Comparison of ENCODE assay signal across 8 cellular contexts in the genomic region with DNA sequence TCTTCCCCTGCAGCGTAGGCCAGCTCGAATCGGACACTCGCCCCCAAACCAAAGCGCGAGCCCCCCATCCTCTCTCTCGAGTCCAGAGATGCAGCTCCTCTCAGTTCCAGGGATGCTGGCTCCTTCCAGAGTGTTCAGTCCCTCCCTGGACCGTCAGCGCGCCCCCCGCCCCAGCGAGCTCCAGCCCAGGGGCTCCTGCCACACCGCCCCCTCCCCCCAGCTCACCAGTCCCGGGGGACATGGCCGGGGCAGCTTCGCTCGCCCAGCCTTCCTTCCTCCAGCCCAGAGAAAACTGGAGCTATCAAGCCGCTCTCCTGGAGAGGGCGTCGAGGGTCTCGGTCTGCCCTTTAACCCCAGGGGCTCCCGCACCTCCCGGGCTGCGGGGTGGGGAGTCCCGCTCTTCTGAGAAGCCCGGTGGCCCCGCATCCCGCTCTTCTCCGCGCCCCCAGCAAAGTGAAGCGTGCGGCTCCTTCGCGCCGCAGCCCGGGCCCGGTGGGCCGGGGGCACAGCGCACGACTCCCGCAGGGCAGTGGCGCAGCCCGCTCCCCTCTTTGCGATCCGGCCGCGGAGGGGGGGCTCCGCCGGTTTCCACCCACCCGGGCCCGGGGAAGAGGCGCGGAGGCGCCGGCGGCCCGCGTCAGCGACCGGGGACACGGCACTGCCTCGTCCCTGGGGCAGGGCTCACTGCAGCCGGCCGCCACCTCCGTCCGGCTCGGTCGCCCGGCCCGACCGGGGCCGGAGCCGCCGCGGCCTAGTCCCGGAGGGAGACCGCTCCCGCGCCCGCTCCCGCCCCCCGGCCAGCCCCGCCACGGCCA. TPM values are rescaled to one million over a fixed set of nuclear protein-coding genes. Genes with fewer than 3 reads are reported as not detected.
A peak's percentile ranks its signal among the peaks of the same experiment; 100 is the strongest.
DNase-seq lines count a peak whose midpoint lies in the region; ATAC-seq, FAIRE-seq and TF ChIP-seq lines count a peak whose summit lies in the region.

No MANE protein-coding gene starts in this region.

- H3K27ac Mint-ChIP-seq in IgD-negative memory B cell = peak overlapping the region in 2 of 3 donors; percentile 90
- H3K27ac Mint-ChIP-seq in activated CD4-positive, alpha-beta memory T cell treated with anti-CD3 and anti-CD28 coated beads, Interleukin-2, amount 10 ng/mL, durations not matched to agents 7 days and 5 days = peak overlapping the region; percentile 77

- H3K4me3 Mint-ChIP-seq in IgD-negative memory B cell = peak overlapping the region; percentile 92 to 98 (median 96)
- H3K4me3 Mint-ChIP-seq in activated CD4-positive, alpha-beta memory T cell treated with anti-CD3 and anti-CD28 coated beads, Interleukin-2, amount 10 ng/mL, durations not matched to agents 7 days and 5 days = peak overlapping the region; percentile 91

- H3K9me3 Mint-ChIP-seq in IgD-negative memory B cell = no peaks in the 10 kb centered on the region
- H3K9me3 Mint-ChIP-seq in activated CD4-positive, alpha-beta memory T cell treated with anti-CD3 and anti-CD28 coated beads, Interleukin-2, amount 10 ng/mL, durations not matched to agents 7 days and 5 days = no peaks in the 10 kb centered on the region

- no TSS peak for BruUV-seq in endothelial cell of umbilical vein (replicated peaks; lab: Mats Ljungman, UMichigan)

- peaks cover 2% of the 10 kb centered on the region for H3K27me3 Mint-ChIP-seq in IgD-negative memory B cell
- H3K27me3 Mint-ChIP-seq in activated CD4-positive, alpha-beta memory T cell treated with anti-CD3 and anti-CD28 coated beads, Interleukin-2, amount 10 ng/mL, durations not matched to agents 7 days and 5 days = peaks cover 31% of the 10 kb centered on the region

- H3K9me3 ChIP-seq in endothelial cell of umbilical vein (replicated peaks; ENCODE audit: control insufficient read depth, insufficient read depth, low read length) (no peaks in the 10 kb centered on the region), mucosa of stomach (ENCODE audit: control insufficient read depth, low read length) (no peaks in the 10 kb centered on the region), subcutaneous abdominal adipose tissue (ENCODE audit: control insufficient read depth in 5 of 5, low read length in 5 of 5) (no peaks in the 10 kb centered on the region)

- peak overlapping the region; percentile 56 for H3K4me2 ChIP-seq in endothelial cell of umbilical vein (ENCODE audit: insufficient read depth, low read length)

- H3K27ac ChIP-seq in endothelial cell of umbilical vein (ENCODE audit: insufficient read depth, low read depth, low read length) (peak overlapping the region; percentile 49), subcutaneous abdominal adipose tissue (ENCODE audit: low read depth, low read length) (peak overlapping the region; percentile 71)

- peaks cover 15 to 17% of the 10 kb centered on the region in 2 experiments for H3K27me3 ChIP-seq in endothelial cell of umbilical vein (ENCODE audit: control insufficient read depth in 2 of 2, insufficient read depth in 2 of 2, low read length in 2 of 2)
- peaks cover 11% of the 10 kb centered on the region for H3K27me3 ChIP-seq in mucosa of stomach (ENCODE audit: control insufficient read depth, insufficient read depth, low read length)
- H3K27me3 ChIP-seq in subcutaneous abdominal adipose tissue (ENCODE audit: control insufficient read depth in 5 of 5, insufficient read depth in 4 of 5, low read length in 5 of 5) = no peaks in the 10 kb centered on the region

- POLR2A ChIA-PET in activated CD4-positive, alpha-beta memory T cell treated with anti-CD3 and anti-CD28 coated beads, Interleukin-2, amount 10 ng/mL, durations not matched to agents 7 days and 5 days (lab: Charles Lee) = interaction anchor here (0.7 to 2.8 kb wide), 8 partner anchors 11 to 225 kb away, joined by 3 to 30 read pairs (median 4); a partner anchor contains a TSS
- POLR2A ChIA-PET in endothelial cell of umbilical vein (lab: Charles Lee) = interaction anchor here (1.5 kb wide), 1 partner anchor 40 kb away, joined by 3 read pairs; no protein-coding TSS in a partner anchor

- H3K9ac ChIP-seq in endothelial cell of umbilical vein (replicated peaks; ENCODE audit: extremely low read depth, insufficient read depth, low read length) (peak overlapping the region; percentile 82), mucosa of stomach (ENCODE audit: low read length) (peak overlapping the region; percentile 84), subcutaneous abdominal adipose tissue (ENCODE audit: low read length in 5 of 5) (peak overlapping the region in 4 of 5 donors; percentile 55 to 86 (median 82))

- ATAC-seq in GM21619 (IDR thresholded peaks at IDR 0.05; ENCODE audit: unreplicated experiment) = peak; percentile 42

- no peak for FAIRE-seq in endothelial cell of umbilical vein (lab: Jason Lieb, UNC)

- CTCF ChIA-PET in activated CD4-positive, alpha-beta memory T cell treated with anti-CD3 and anti-CD28 coated beads, Interleukin-2, amount 10 ng/mL, durations not matched to agents 7 days and 5 days (lab: Charles Lee) = interaction anchor here (0.8 to 3.8 kb wide), 4 partner anchors 41 to 222 kb away, joined by 3 to 20 read pairs (median 6); a partner anchor contains a TSS
- CTCF ChIA-PET in endothelial cell of umbilical vein (lab: Charles Lee) = interaction anchor here (0.9 to 2.2 kb wide), 8 partner anchors 12 to 681 kb away, joined by 3 to 14 read pairs (median 4); no protein-coding TSS in a partner anchor

- no peaks in the 10 kb centered on the region for H3K9me1 ChIP-seq in endothelial cell of umbilical vein (replicated peaks; ENCODE audit: control insufficient read depth, extremely low read depth, insufficient read depth, low read length)

- intact Hi-C loops in endothelial cell of umbilical vein (cut with micrococcal nuclease) = loop anchor here (1.0 to 2.0 kb wide), 2 partner anchors 137 to 222 kb away; a partner anchor contains a TSS

- no peak for TF ChIP-seq POLR2A in endothelial cell of umbilical vein (IDR thresholded peaks at IDR 0.05; ENCODE audit: low read depth, low read length)

- H2AFZ ChIP-seq in endothelial cell of umbilical vein (ENCODE audit: low read depth, low read length) = peak overlapping the region; percentile 65

- no peaks in the 10 kb centered on the region for H3K36me3 Mint-ChIP-seq in IgD-negative memory B cell
- H3K36me3 Mint-ChIP-seq in activated CD4-positive, alpha-beta memory T cell treated with anti-CD3 and anti-CD28 coated beads, Interleukin-2, amount 10 ng/mL, durations not matched to agents 7 days and 5 days (ENCODE audit: low read depth) = peaks cover 9% of the 10 kb centered on the region

- H3K4me3 ChIP-seq in endothelial cell of umbilical vein (replicated peaks in 1 of 3; ENCODE audit: insufficient read depth in 1 of 3, low read depth in 1 of 3, low read length in 3 of 3) (peak overlapping the region; percentile 72 to 82 (median 77)), mucosa of stomach (ENCODE audit: low read length) (peak overlapping the region; percentile 78), subcutaneous abdominal adipose tissue (ENCODE audit: low read depth in 1 of 5, low read length in 5 of 5) (peak overlapping the region; percentile 61 to 87 (median 85))

- peaks cover 5% of the 10 kb centered on the region for H4K20me1 ChIP-seq in endothelial cell of umbilical vein (replicated peaks; ENCODE audit: control insufficient read depth, extremely low read depth, insufficient read depth, low read length)

- H3K79me2 ChIP-seq in endothelial cell of umbilical vein (ENCODE audit: control insufficient read depth, insufficient read depth, low read length) = peaks cover 23% of the 10 kb centered on the region

- dilution Hi-C loops in endothelial cell of umbilical vein (cut with MboI; ENCODE audit: extremely low pct_ligation_motif_present, low sequenced_read_pairs) = no loop called here

- TF ChIP-seq CTCF in endothelial cell of umbilical vein (IDR thresholded peaks at IDR 0.05; ENCODE audit: extremely low read depth in 1 of 2, insufficient read depth in 1 of 2, low read depth in 1 of 2, low read length in 2 of 2) = no peak

- DNase-seq in GM03348 (ENCODE audit: low spot score) = peak; percentile 73
- peak; percentile 20 for DNase-seq in activated CD4-positive, alpha-beta memory T cell treated with anti-CD3 and anti-CD28 coated beads, Interleukin-2, amount 10 ng/mL, durations not matched to agents 7 days and 5 days
- peak; percentile 37 for DNase-seq in endothelial cell of umbilical vein (ENCODE audit: low read depth, low spot score)
- no peak for DNase-seq in NOMO-1 treated with dmso at 0.1 percent for 144 hours (lab: John Stamatoyannopoulos, UW; ENCODE audit: unreplicated experiment)

- H3K36me3 ChIP-seq in endothelial cell of umbilical vein (ENCODE audit: control insufficient read depth in 2 of 2, extremely low read depth in 1 of 2, insufficient read depth in 2 of 2, low read length in 2 of 2) (no peaks in the 10 kb centered on the region), mucosa of stomach (ENCODE audit: control insufficient read depth, insufficient read depth, low read length) (no peaks in the 10 kb centered on the region), subcutaneous abdominal adipose tissue (ENCODE audit: control insufficient read depth in 5 of 5, insufficient read depth in 5 of 5, low read length in 5 of 5) (peaks cover 0 to 13% (median 0%) of the 10 kb centered on the region in 5 donors)

- H3K4me1 Mint-ChIP-seq in IgD-negative memory B cell = peaks cover 11 to 21% (median 15%) of the 10 kb centered on the region in 3 donors
- H3K4me1 Mint-ChIP-seq in activated CD4-positive, alpha-beta memory T cell treated with anti-CD3 and anti-CD28 coated beads, Interleukin-2, amount 10 ng/mL, durations not matched to agents 7 days and 5 days = peaks cover 22% of the 10 kb centered on the region

- H3K4me1 ChIP-seq in endothelial cell of umbilical vein (ENCODE audit: control insufficient read depth, extremely low read depth, insufficient read depth, low read length) = peaks cover 12% of the 10 kb centered on the region
- H3K4me1 ChIP-seq in mucosa of stomach (ENCODE audit: control insufficient read depth, insufficient read depth, low read length) = peaks cover 10% of the 10 kb centered on the region
- H3K4me1 ChIP-seq in subcutaneous abdominal adipose tissue (ENCODE audit: control insufficient read depth in 5 of 5, insufficient read depth in 5 of 5, low read length in 5 of 5) = peaks cover 0 to 27% (median 21%) of the 10 kb centered on the region in 5 donors

RNA-seq across cellular contexts. Expression of a gene that starts 0.6 kb away (rescaled TPM):
- polyA plus RNA-seq in IgD-negative memory B cell (7.4 TPM), endothelial cell of umbilical vein (6.5 and 6.6 TPM in 2 replicates)
- 10 to 100 TPM; 24.5 to 26.0 TPM for total RNA-seq in activated CD4-positive, alpha-beta memory T cell treated with anti-CD3 and anti-CD28 coated beads, Interleukin-2, amount 10 ng/mL, durations not matched to agents 7 days and 5 days
- 20.5 and 21.9 TPM in 2 replicates for total RNA-seq in endothelial cell of umbilical vein
- 6.2 and 9.7 TPM in 2 replicates for polyA plus RNA-seq in endothelial cell of umbilical vein (2011; cell fraction: cytosol; rRNA removed)
- 26.7 and 31.7 TPM in 2 replicates for polyA plus RNA-seq in endothelial cell of umbilical vein (2011; cell fraction: nucleus; rRNA removed)
- 7.8 and 9.2 TPM in 2 replicates for polyA plus RNA-seq in endothelial cell of umbilical vein (2012)
- polyA minus RNA-seq in endothelial cell of umbilical vein = 21.6 and 25.2 TPM in 2 replicates
- 16.4 TPM for polyA minus RNA-seq in endothelial cell of umbilical vein (2011; cell fraction: cytosol; rRNA and poly(A)+ RNA removed)
- 13.7 and 24.4 TPM in 2 replicates for polyA minus RNA-seq in endothelial cell of umbilical vein (2011; cell fraction: nucleus; rRNA and poly(A)+ RNA removed)

RNA-seq across cellular contexts. Expression of a gene that starts 41.9 kb away (rescaled TPM):
- 7.3 TPM for polyA plus RNA-seq in IgD-negative memory B cell
- 1 to 10 TPM; 4.1 to 4.9 TPM for total RNA-seq in activated CD4-positive, alpha-beta memory T cell treated with anti-CD3 and anti-CD28 coated beads, Interleukin-2, amount 10 ng/mL, durations not matched to agents 7 days and 5 days
- total RNA-seq in endothelial cell of umbilical vein = 3.6 and 7.1 TPM in 2 replicates
- 7.1 and 7.9 TPM in 2 replicates for polyA plus RNA-seq in endothelial cell of umbilical vein
- 7.9 and 9.1 TPM in 2 replicates for polyA plus RNA-seq in endothelial cell of umbilical vein (2011; cell fraction: cytosol; rRNA removed)
- polyA plus RNA-seq in endothelial cell of umbilical vein (2011; cell fraction: nucleus; rRNA removed) = 3.9 and 5.6 TPM in 2 replicates
- 11.4 and 13.3 TPM in 2 replicates for polyA plus RNA-seq in endothelial cell of umbilical vein (2012)
- 3.7 and 5.8 TPM in 2 replicates for polyA minus RNA-seq in endothelial cell of umbilical vein
- 11.8 TPM for polyA minus RNA-seq in endothelial cell of umbilical vein (2011; cell fraction: cytosol; rRNA and poly(A)+ RNA removed)
- 4.6 and 5.2 TPM in 2 replicates for polyA minus RNA-seq in endothelial cell of umbilical vein (2011; cell fraction: nucleus; rRNA and poly(A)+ RNA removed)
